1 cellular context compared by ENCODE assay signal in the genomic region with DNA sequence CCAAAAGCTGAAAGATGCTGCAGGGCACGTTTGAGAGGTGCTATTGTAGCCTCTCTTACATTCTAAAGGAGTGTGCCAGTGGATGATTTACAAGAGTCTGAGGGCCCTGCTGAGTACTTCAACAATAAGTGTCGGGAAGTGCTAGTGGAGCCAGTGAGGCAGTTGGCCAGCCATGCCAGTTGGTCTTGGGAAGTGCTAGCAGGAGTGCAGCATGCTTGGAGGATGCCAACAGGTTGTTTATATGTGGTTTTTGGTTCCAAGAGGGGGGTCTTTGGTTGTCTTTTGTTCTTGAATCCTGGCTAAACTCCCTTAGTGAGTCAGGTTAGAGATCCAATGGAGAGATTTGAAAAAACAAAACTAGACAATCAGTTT.
TF ChIP-seq lines count a peak whose summit lies in the region.

No MANE protein-coding gene starts in this region.

TF ChIP-seq in IMR-90, 13 proteins besides CTCF, POLR2A, EP300 and RAD21 (continued from another document):
- TF ChIP-seq FOS (IDR thresholded peaks at IDR 0.05; ENCODE audit: low read depth, low read length) = no peak
- TF ChIP-seq NFE2L2 (IDR thresholded peaks at IDR 0.05; ENCODE audit: low read depth, low read length) = no peak
- no peak for TF ChIP-seq RFX5 (IDR thresholded peaks at IDR 0.05; ENCODE audit: low read depth, low read length)
- TF ChIP-seq, protein P1, sequence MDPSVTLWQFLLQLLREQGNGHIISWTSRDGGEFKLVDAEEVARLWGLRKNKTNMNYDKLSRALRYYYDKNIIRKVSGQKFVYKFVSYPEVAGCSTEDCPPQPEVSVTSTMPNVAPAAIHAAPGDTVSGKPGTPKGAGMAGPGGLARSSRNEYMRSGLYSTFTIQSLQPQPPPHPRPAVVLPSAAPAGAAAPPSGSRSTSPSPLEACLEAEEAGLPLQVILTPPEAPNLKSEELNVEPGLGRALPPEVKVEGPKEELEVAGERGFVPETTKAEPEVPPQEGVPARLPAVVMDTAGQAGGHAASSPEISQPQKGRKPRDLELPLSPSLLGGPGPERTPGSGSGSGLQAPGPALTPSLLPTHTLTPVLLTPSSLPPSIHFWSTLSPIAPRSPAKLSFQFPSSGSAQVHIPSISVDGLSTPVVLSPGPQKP (IDR thresholded peaks at IDR 0.05; ENCODE audit: borderline replicate concordance, low read depth, low read length) = no peak
- no peak for TF ChIP-seq SMC3 (IDR thresholded peaks at IDR 0.05; ENCODE audit: low read depth, low read length)
